ENCODE assay signal across 1 cellular context in the genomic region with DNA sequence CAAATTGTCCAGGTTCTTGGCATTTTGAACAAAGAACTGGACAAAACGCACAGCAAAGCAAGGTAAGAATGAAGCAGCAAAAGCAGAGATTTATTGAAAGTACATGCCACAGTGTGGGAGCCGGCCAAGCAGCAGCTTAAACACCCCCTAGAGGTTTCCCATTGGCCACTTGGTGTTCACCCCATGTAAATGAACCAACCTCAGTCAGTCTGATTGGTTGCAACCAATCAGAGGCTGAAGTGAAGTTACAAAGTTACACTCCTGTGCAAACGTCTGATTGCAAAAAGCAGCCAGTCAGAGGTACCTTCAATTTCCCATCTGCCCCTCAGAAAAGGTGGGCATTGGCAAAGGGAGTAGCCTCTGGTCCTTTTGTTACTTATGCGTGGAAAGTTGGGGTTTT.
TF ChIP-seq lines count a peak whose summit lies in the region.

No MANE protein-coding gene starts in this region.

TF ChIP-seq in GM12878, 131 proteins besides CTCF, POLR2A, EP300 and RAD21:
- no peak for TF ChIP-seq NFIC (IDR thresholded peaks at IDR 0.05; ENCODE audit: low read depth, low read length)
- TF ChIP-seq IRF5 (IDR thresholded peaks at IDR 0.05; ENCODE audit: borderline replicate concordance), result no peak
- TF ChIP-seq RB1 (IDR thresholded peaks at IDR 0.05; ENCODE audit: borderline replicate concordance), result no peak
- no peak for TF ChIP-seq EGR1 (IDR thresholded peaks at IDR 0.05; ENCODE audit: borderline replicate concordance in 1 of 2, low read depth in 2 of 2, low read length in 2 of 2)
- TF ChIP-seq ZNF384 (IDR thresholded peaks at IDR 0.05; ENCODE audit: borderline replicate concordance, low read depth, low read length), result no peak
- TF ChIP-seq CBFB (IDR thresholded peaks at IDR 0.05; ENCODE audit: low read depth), result no peak
- TF ChIP-seq ZNF24 (IDR thresholded peaks at IDR 0.05), result no peak
- no peak for TF ChIP-seq ZZZ3 (IDR thresholded peaks at IDR 0.05; ENCODE audit: control insufficient read depth, insufficient read length, low read depth)
- TF ChIP-seq CEBPB (IDR thresholded peaks at IDR 0.05; ENCODE audit: borderline replicate concordance in 1 of 2, low read depth in 2 of 2, low read length in 2 of 2), result no peak
- no peak for TF ChIP-seq TARDBP (IDR thresholded peaks at IDR 0.05; ENCODE audit: borderline replicate concordance)
- no peak for TF ChIP-seq IKZF1 (conservative IDR thresholded peaks at IDR 0.05)
- TF ChIP-seq NR2F1 (conservative IDR thresholded peaks at IDR 0.05), result no peak
- no peak for TF ChIP-seq RELA (IDR thresholded peaks at IDR 0.05; ENCODE audit: borderline replicate concordance, partially characterized antibody)
- TF ChIP-seq NFXL1 (IDR thresholded peaks at IDR 0.05; ENCODE audit: borderline replicate concordance), result no peak
- TF ChIP-seq MYC (IDR thresholded peaks at IDR 0.05; ENCODE audit: insufficient read depth, insufficient read length, insufficient replicate concordance, low read length, severe bottlenecking), result no peak
- TF ChIP-seq, protein P1, sequence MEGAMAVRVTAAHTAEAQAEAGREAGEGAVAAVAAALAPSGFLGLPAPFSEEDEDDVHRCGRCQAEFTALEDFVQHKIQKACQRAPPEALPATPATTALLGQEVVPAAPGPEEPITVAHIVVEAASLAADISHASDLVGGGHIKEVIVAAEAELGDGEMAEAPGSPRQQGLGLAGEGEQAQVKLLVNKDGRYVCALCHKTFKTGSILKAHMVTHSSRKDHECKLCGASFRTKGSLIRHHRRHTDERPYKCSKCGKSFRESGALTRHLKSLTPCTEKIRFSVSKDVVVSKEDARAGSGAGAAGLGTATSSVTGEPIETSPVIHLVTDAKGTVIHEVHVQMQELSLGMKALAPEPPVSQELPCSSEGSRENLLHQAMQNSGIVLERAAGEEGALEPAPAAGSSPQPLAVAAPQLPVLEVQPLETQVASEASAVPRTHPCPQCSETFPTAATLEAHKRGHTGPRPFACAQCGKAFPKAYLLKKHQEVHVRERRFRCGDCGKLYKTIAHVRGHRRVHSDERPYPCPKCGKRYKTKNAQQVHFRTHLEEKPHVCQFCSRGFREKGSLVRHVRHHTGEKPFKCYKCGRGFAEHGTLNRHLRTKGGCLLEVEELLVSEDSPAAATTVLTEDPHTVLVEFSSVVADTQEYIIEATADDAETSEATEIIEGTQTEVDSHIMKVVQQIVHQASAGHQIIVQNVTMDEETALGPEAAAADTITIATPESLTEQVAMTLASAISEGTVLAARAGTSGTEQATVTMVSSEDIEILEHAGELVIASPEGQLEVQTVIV (IDR thresholded peaks at IDR 0.05; ENCODE audit: borderline replicate concordance, partially characterized antibody), result no peak
TF ChIP-seq in GM12878: peak in this region for 0.
